In the genomic region with DNA sequence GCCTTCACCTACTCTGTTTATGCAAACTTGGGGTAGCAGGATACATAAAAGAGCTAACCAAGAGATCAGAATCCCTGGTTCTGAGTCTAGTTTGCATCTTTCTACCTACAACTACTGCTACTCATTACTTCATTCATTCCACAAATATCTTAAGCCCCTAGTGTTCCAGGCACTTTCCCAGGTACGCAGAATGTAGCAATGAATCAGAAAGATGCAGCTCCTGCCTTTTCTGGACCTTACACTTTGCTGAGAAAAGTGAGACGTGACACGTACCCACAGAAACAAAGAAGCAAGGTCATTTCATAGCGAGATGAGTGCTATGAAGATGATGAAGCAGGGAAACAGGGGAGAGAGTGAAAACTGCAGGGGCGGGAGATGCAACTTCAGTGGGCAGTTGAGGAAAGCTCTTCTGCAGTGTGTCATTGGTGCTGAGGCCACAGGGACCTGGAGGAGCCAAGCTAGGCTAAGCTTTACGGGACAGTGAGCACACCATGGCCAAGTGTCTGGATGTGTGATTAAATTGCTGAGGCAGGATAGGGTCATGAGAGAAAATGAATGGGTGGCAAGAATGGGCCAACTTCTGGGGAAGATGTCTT, we compare ENCODE assay signal across 18 cellular contexts.
DNase-seq lines count a peak whose midpoint lies in the region; ATAC-seq lines count a peak whose summit lies in the region.
"Had no signal": no experiment of that assay in that cellular context is flagged by ENCODE, and none has a peak within 500 bp of the region (broad histone marks: within the 10 kb centered on the region; RNA-seq: fewer than 3 reads in every experiment).

No MANE protein-coding gene starts in this region.

- peaks cover 12% of the 10 kb centered on the region for H3K4me1 ChIP-seq in CD8-positive, alpha-beta memory T cell (ENCODE audit: insufficient read depth, low read length)
- no peaks in the 10 kb centered on the region for H3K4me1 ChIP-seq in mesenchymal stem cell (ENCODE audit: control insufficient read depth, insufficient read depth, low read depth, low read length)
- H3K4me1 ChIP-seq: BE2C had no signal

- peaks cover 0 to 6% (median 0%) of the 10 kb centered on the region in 3 donors for H3K36me3 Mint-ChIP-seq in CD8-positive, alpha-beta memory T cell
- H3K36me3 Mint-ChIP-seq in T-helper 17 cell (ENCODE audit: low read depth), result no peaks in the 10 kb centered on the region

- H3K18ac ChIP-seq in mesenchymal stem cell (ENCODE audit: low read depth in 1 of 2, low read length in 2 of 2), result no peak overlapping the region

- no peak overlapping the region for H2BK15ac ChIP-seq in mesenchymal stem cell (ENCODE audit: low read depth, poor library complexity, severe bottlenecking)

- no peak overlapping the region for H3K23ac ChIP-seq in mesenchymal stem cell (ENCODE audit: low read length in 2 of 2)

- no peak overlapping the region for H3K27ac ChIP-seq in CD8-positive, alpha-beta memory T cell (ENCODE audit: low read depth, low read length)
- H3K27ac ChIP-seq in mesenchymal stem cell (ENCODE audit: low read length, poor library complexity, severe bottlenecking), result no peak overlapping the region
- H3K27ac ChIP-seq: spleen had no signal

- H3K9me3 ChIP-seq in CD8-positive, alpha-beta memory T cell (ENCODE audit: low read length), result no peaks in the 10 kb centered on the region
- H3K9me3 ChIP-seq in T-helper 17 cell (ENCODE audit: control insufficient read depth, low read length, poor library complexity, severe bottlenecking), result no peaks in the 10 kb centered on the region
- H3K9me3 ChIP-seq in mesenchymal stem cell (ENCODE audit: control insufficient read depth, low read length), result peaks cover 4% of the 10 kb centered on the region
- H3K9me3 ChIP-seq: BE2C, MG63, spleen had no signal

- H3K9ac ChIP-seq in mesenchymal stem cell (ENCODE audit: low read length), result no peak overlapping the region

- no peak overlapping the region for H2BK5ac ChIP-seq in mesenchymal stem cell (ENCODE audit: low read depth, low read length, poor library complexity, severe bottlenecking)

- POLR2A ChIA-PET in CD8-positive, alpha-beta memory T cell (lab: Charles Lee), result interaction anchor here (1.0 kb wide), 1 partner anchor 12 kb away, joined by 3 read pairs; no protein-coding TSS in a partner anchor

- WGBS in mesenchymal stem cell, result 97% methylated on average over 6 of the region's 6 CpGs

- H3K27ac Mint-ChIP-seq in CD8-positive, alpha-beta memory T cell, result peak overlapping the region in 3 of 8 donors; percentile 9 to 78 (median 13)
- no peak overlapping the region for H3K27ac Mint-ChIP-seq in T-helper 17 cell

- no peak overlapping the region for H3K14ac ChIP-seq in mesenchymal stem cell (ENCODE audit: low read length in 2 of 2)

- peaks cover 0 to 3% (median 1%) of the 10 kb centered on the region in 5 donors for H3K9me3 Mint-ChIP-seq in CD8-positive, alpha-beta memory T cell

- H4K91ac ChIP-seq in mesenchymal stem cell (ENCODE audit: low read length), result peak overlapping the region; percentile 4

- no peak overlapping the region for H2AFZ ChIP-seq in mesenchymal stem cell (ENCODE audit: low read depth, low read length)

- no peaks in the 10 kb centered on the region for H3K79me1 ChIP-seq in mesenchymal stem cell (replicated peaks; ENCODE audit: low read length, poor library complexity, severe bottlenecking)

- no peaks in the 10 kb centered on the region for H3K27me3 ChIP-seq in CD8-positive, alpha-beta memory T cell (ENCODE audit: insufficient read depth, low read length, poor library complexity, severe bottlenecking)
- H3K27me3 ChIP-seq in mesenchymal stem cell (ENCODE audit: control insufficient read depth in 1 of 2, insufficient read depth in 1 of 2, low read length in 2 of 2), result no peaks in the 10 kb centered on the region
- H3K27me3 ChIP-seq: BE2C, MG63, spleen had no signal

- H3K4me3 ChIP-seq in CD8-positive, alpha-beta memory T cell (ENCODE audit: low read length), result no peak overlapping the region
- no peak overlapping the region for H3K4me3 ChIP-seq in mesenchymal stem cell (ENCODE audit: insufficient read depth in 1 of 2, low read depth in 1 of 2, low read length in 2 of 2)
- H3K4me3 ChIP-seq: MG63, spleen had no signal

- CTCF ChIA-PET in CD8-positive, alpha-beta memory T cell (lab: Charles Lee), result no interaction called here

- no peak for ATAC-seq in T-helper 17 cell
- no peak for ATAC-seq in GM21723 (IDR thresholded peaks at IDR 0.05; ENCODE audit: unreplicated experiment)
- ATAC-seq in HG02759 (IDR thresholded peaks at IDR 0.05; ENCODE audit: unreplicated experiment), result no peak
- ATAC-seq: HepG2 had no signal

- H3K4me3 Mint-ChIP-seq in CD8-positive, alpha-beta memory T cell, result peak overlapping the region in 6 of 7 donors; percentile 30 to 82 (median 65)
- H3K4me3 Mint-ChIP-seq in T-helper 17 cell, result peak overlapping the region; percentile 70

- H2AK5ac ChIP-seq in mesenchymal stem cell (ENCODE audit: low read length, severe bottlenecking), result no peak overlapping the region

- peaks cover 14 to 27% (median 22%) of the 10 kb centered on the region in 3 donors for H3K4me1 Mint-ChIP-seq in CD8-positive, alpha-beta memory T cell
- peaks cover 10% of the 10 kb centered on the region for H3K4me1 Mint-ChIP-seq in T-helper 17 cell

- DNase-seq in activated CD4-positive, alpha-beta T cell treated with anti-CD3 and anti-CD28 coated beads for 48 hours, result peak; percentile 18
- no peak for DNase-seq in activated CD4-positive, alpha-beta T cell treated with anti-CD3 and anti-CD28 coated beads for 1 hour
- DNase-seq in CD8-positive, alpha-beta memory T cell, result no peak
- DNase-seq in T-helper 17 cell, result no peak
- no peak for DNase-seq in mesenchymal stem cell
- DNase-seq in NCI-H128 (lab: John Stamatoyannopoulos, UW; ENCODE audit: unreplicated experiment), result no peak
- DNase-seq: aorta, BE2C, kidney, NCI-H2171, occipital lobe, retina, SHP77 treated with DMSO at 0.1 percent for 48 hours, spleen had no signal

- H3K36me3 ChIP-seq in CD8-positive, alpha-beta memory T cell (ENCODE audit: insufficient read depth, low read length), result no peaks in the 10 kb centered on the region
- no peaks in the 10 kb centered on the region for H3K36me3 ChIP-seq in mesenchymal stem cell (ENCODE audit: control insufficient read depth in 1 of 2, insufficient read depth in 2 of 2, low read depth in 1 of 2, low read length in 2 of 2)
- H3K36me3 ChIP-seq: BE2C, MG63, spleen had no signal

- H2BK120ac ChIP-seq in mesenchymal stem cell (ENCODE audit: low read depth, low read length), result no peak overlapping the region

- H3K4ac ChIP-seq in mesenchymal stem cell (ENCODE audit: low read depth in 1 of 2, low read length in 2 of 2), result no peak overlapping the region

- peaks cover 1 to 16% of the 10 kb centered on the region in 2 donors for H3K27me3 Mint-ChIP-seq in CD8-positive, alpha-beta memory T cell
- peaks cover 5% of the 10 kb centered on the region for H3K27me3 Mint-ChIP-seq in T-helper 17 cell

- peak overlapping the region in 1 of 2 experiments; percentile 64 for H2BK12ac ChIP-seq in mesenchymal stem cell (ENCODE audit: low read length in 2 of 2)

- H4K8ac ChIP-seq in mesenchymal stem cell (ENCODE audit: low read length), result peak overlapping the region; percentile 5

- no peak overlapping the region for H3K4me2 ChIP-seq in mesenchymal stem cell (ENCODE audit: low read length, poor library complexity, severe bottlenecking)
